Comparison of ENCODE assay signal across 19 cellular contexts in genomic region chr7:149638566-149639320, GRCh38.
DNase-seq lines count a peak whose midpoint lies in the region; ATAC-seq and TF ChIP-seq lines count a peak whose summit lies in the region.
"Had no signal": no experiment of that assay in that cellular context is flagged by ENCODE, and none has a peak within 500 bp of the region (broad histone marks: within the 10 kb centered on the region; RNA-seq: fewer than 3 reads in every experiment).

No MANE protein-coding gene starts in this region.

- no peak for ATAC-seq in CD4-positive, alpha-beta T cell (ENCODE audit: poor library complexity)
- ATAC-seq: A549 had no signal

- H3K4me3 Mint-ChIP-seq in CD4-positive, alpha-beta T cell, result no peak overlapping the region
- H3K4me3 Mint-ChIP-seq in endothelial cell (ENCODE audit: unreplicated experiment) (peak overlapping the region; percentile 32), osteocyte (ENCODE audit: unreplicated experiment) (no peak overlapping the region)
- no peak overlapping the region for H3K4me3 Mint-ChIP-seq in activated T-helper 2 cell treated with anti-CD3 and anti-CD28 coated beads, Interferon-gamma antibody, Interleukin-2, Interleukin-4, amounts not matched to agents 10 μg/mL and 5 μg/mL and 100 μg/mL, durations not matched to agents 14 hours and 24 hours and 36 hours (ENCODE audit: low read depth)
- H3K4me3 Mint-ChIP-seq: CD4-positive, alpha-beta memory T cell had no signal

- POLR2A ChIA-PET in CD4-positive, alpha-beta T cell (lab: Charles Lee), result no interaction called here

- intact Hi-C loops in CD4-positive, alpha-beta T cell (cut with DNase I, micrococcal nuclease), result no loop called here
- intact Hi-C loops in activated T-helper 2 cell treated with anti-CD3 and anti-CD28 coated beads, Interferon-gamma antibody, Interleukin-2, Interleukin-4, amounts not matched to agents 10 μg/mL and 5 μg/mL and 100 μg/mL, durations not matched to agents 14 hours and 24 hours and 36 hours (cut with micrococcal nuclease), result no loop called here

- CTCF ChIA-PET in CD4-positive, alpha-beta T cell (lab: Charles Lee), result interaction anchor here (1.5 kb wide), 1 partner anchor 13 kb away, joined by 6 read pairs; no protein-coding TSS in a partner anchor

- in situ Hi-C loops in KBM-7 (cut with MboI; ENCODE audit: low pct_unique_long_range_greater_than_20kb, low sequenced_read_pairs), result no loop called here

- peak; percentile 15 for DNase-seq in activated CD8-positive, alpha-beta memory T cell treated with anti-CD3 and anti-CD28 coated beads for 24 hours
- DNase-seq in activated CD8-positive, alpha-beta memory T cell treated with anti-CD3 and anti-CD28 coated beads, Interleukin-2, amount 50 U/mL, for 4 hours, result no peak
- DNase-seq in CD4-positive, alpha-beta T cell, result no peak
- DNase-seq in endothelial cell (ENCODE audit: low spot score) (no peak), osteocyte (ENCODE audit: extremely low spot score, unreplicated experiment) (peak; percentile 64), KBM-7 (no peak), amygdala (lab: John Stamatoyannopoulos, UW) (no peak)
- no peak for DNase-seq in activated T-helper 2 cell treated with anti-CD3 and anti-CD28 coated beads, Interferon-gamma antibody, Interleukin-2, Interleukin-4, amounts not matched to agents 10 μg/mL and 5 μg/mL and 100 μg/mL, durations not matched to agents 14 hours and 24 hours and 36 hours (ENCODE audit: low spot score)
- DNase-seq: AML-193, Calu3, DMS79 treated with DMSO at 0.1 percent for 48 hours, GF-D8, GM23248, HCEC 1CT, IMR-90 had no signal

- peaks cover 26% of the 10 kb centered on the region for H3K27me3 Mint-ChIP-seq in CD4-positive, alpha-beta T cell
- H3K27me3 Mint-ChIP-seq in endothelial cell (ENCODE audit: unreplicated experiment) (peaks cover 7% of the 10 kb centered on the region), osteocyte (ENCODE audit: unreplicated experiment) (peaks cover 18% of the 10 kb centered on the region)
- H3K27me3 Mint-ChIP-seq in activated T-helper 2 cell treated with anti-CD3 and anti-CD28 coated beads, Interferon-gamma antibody, Interleukin-2, Interleukin-4, amounts not matched to agents 10 μg/mL and 5 μg/mL and 100 μg/mL, durations not matched to agents 14 hours and 24 hours and 36 hours (ENCODE audit: low read depth), result peaks cover 9% of the 10 kb centered on the region

- no peaks in the 10 kb centered on the region for H3K9me3 ChIP-seq in CD4-positive, alpha-beta T cell (ENCODE audit: control insufficient read depth, low read length)
- H3K9me3 ChIP-seq: A549 had no signal

- H3K9me3 Mint-ChIP-seq in CD4-positive, alpha-beta T cell, result no peaks in the 10 kb centered on the region
- H3K9me3 Mint-ChIP-seq in endothelial cell (ENCODE audit: unreplicated experiment) (no peaks in the 10 kb centered on the region), osteocyte (ENCODE audit: unreplicated experiment) (no peaks in the 10 kb centered on the region)
- no peaks in the 10 kb centered on the region for H3K9me3 Mint-ChIP-seq in activated T-helper 2 cell treated with anti-CD3 and anti-CD28 coated beads, Interferon-gamma antibody, Interleukin-2, Interleukin-4, amounts not matched to agents 10 μg/mL and 5 μg/mL and 100 μg/mL, durations not matched to agents 14 hours and 24 hours and 36 hours

- H3K27ac Mint-ChIP-seq in CD4-positive, alpha-beta T cell, result no peak overlapping the region
- H3K27ac Mint-ChIP-seq in endothelial cell (ENCODE audit: unreplicated experiment), result peak overlapping the region; percentile 5
- H3K27ac Mint-ChIP-seq in osteocyte (ENCODE audit: unreplicated experiment), result no peak overlapping the region
- no peak overlapping the region for H3K27ac Mint-ChIP-seq in activated T-helper 2 cell treated with anti-CD3 and anti-CD28 coated beads, Interferon-gamma antibody, Interleukin-2, Interleukin-4, amounts not matched to agents 10 μg/mL and 5 μg/mL and 100 μg/mL, durations not matched to agents 14 hours and 24 hours and 36 hours

- peak; percentile 11 for TF ChIP-seq CTCF in CD4-positive, alpha-beta T cell (IDR thresholded peaks at IDR 0.05)
- TF ChIP-seq CTCF in endothelial cell (IDR thresholded peaks at IDR 0.05; ENCODE audit: unreplicated experiment) (no peak), osteocyte (IDR thresholded peaks at IDR 0.05) (no peak)

- H3K27ac ChIP-seq in CD4-positive, alpha-beta T cell (ENCODE audit: low read depth, low read length), result no peak overlapping the region
- H3K27ac ChIP-seq: 22Rv1, A549, C4-2B, GM23248 had no signal

- peaks cover 5% of the 10 kb centered on the region for H3K27me3 ChIP-seq in CD4-positive, alpha-beta T cell (ENCODE audit: control insufficient read depth, insufficient read depth, low read length)

- no peaks in the 10 kb centered on the region for H3K36me3 Mint-ChIP-seq in CD4-positive, alpha-beta T cell (ENCODE audit: low read depth)
- H3K36me3 Mint-ChIP-seq in endothelial cell (ENCODE audit: low read depth, unreplicated experiment) (no peaks in the 10 kb centered on the region), osteocyte (ENCODE audit: unreplicated experiment) (no peaks in the 10 kb centered on the region)
- H3K36me3 Mint-ChIP-seq in activated T-helper 2 cell treated with anti-CD3 and anti-CD28 coated beads, Interferon-gamma antibody, Interleukin-2, Interleukin-4, amounts not matched to agents 10 μg/mL and 5 μg/mL and 100 μg/mL, durations not matched to agents 14 hours and 24 hours and 36 hours (ENCODE audit: low read depth), result no peaks in the 10 kb centered on the region
- H3K36me3 Mint-ChIP-seq: CD4-positive, alpha-beta memory T cell had no signal

- H3K4me1 Mint-ChIP-seq in CD4-positive, alpha-beta T cell (ENCODE audit: low read depth), result no peaks in the 10 kb centered on the region
- H3K4me1 Mint-ChIP-seq in endothelial cell (ENCODE audit: unreplicated experiment) (peaks cover 4% of the 10 kb centered on the region), osteocyte (ENCODE audit: unreplicated experiment) (no peaks in the 10 kb centered on the region)
- no peaks in the 10 kb centered on the region for H3K4me1 Mint-ChIP-seq in activated T-helper 2 cell treated with anti-CD3 and anti-CD28 coated beads, Interferon-gamma antibody, Interleukin-2, Interleukin-4, amounts not matched to agents 10 μg/mL and 5 μg/mL and 100 μg/mL, durations not matched to agents 14 hours and 24 hours and 36 hours (ENCODE audit: low read depth)
- H3K4me1 Mint-ChIP-seq: CD4-positive, alpha-beta memory T cell had no signal

Comparison
In these comparisons a context has a peak if more than half of its experiments do, and no peak if none do; other contexts are left out.
1. DNase-seq: peak in activated CD8-positive, alpha-beta memory T cell treated with anti-CD3 and anti-CD28 coated beads for 24 hours (single experiment) and osteocyte (single experiment); none in activated CD8-positive, alpha-beta memory T cell treated with anti-CD3 and anti-CD28 coated beads, Interleukin-2, amount 50 U/mL, for 4 hours (single experiment), CD4-positive, alpha-beta T cell (0 of 10), endothelial cell (single experiment), KBM-7 (single experiment), activated T-helper 2 cell treated with anti-CD3 and anti-CD28 coated beads, Interferon-gamma antibody, Interleukin-2, Interleukin-4, amounts not matched to agents 10 μg/mL and 5 μg/mL and 100 μg/mL, durations not matched to agents 14 hours and 24 hours and 36 hours (single experiment) and amygdala (0 of 56).